ENCODE assay signal across 5 cellular contexts in genomic region chr17:72142097-72142496, GRCh38. TPM values are rescaled to one million over a fixed set of nuclear protein-coding genes. Genes with fewer than 3 reads are reported as not detected.
"Had no signal": no experiment of that assay in that cellular context is flagged by ENCODE, and none has a peak within 500 bp of the region (broad histone marks: within the 10 kb centered on the region; RNA-seq: fewer than 3 reads in every experiment).

No MANE protein-coding gene starts in this region.

RNA-seq across cellular contexts. Expression of gene SOX9, which starts 21.3 kb away (rescaled TPM):
- total RNA-seq: naive thymus-derived CD4-positive, alpha-beta T cell; naive thymus-derived CD8-positive, alpha-beta T cell; natural killer cell; natural killer cell treated with Interleukin-12 subunit alpha and Interleukin-12 subunit beta and Interleukin-15 and Interleukin-18, amount 100 ng/mL, for 72 hours; pulmonary artery endothelial cell had no signal
